Comparison of ENCODE assay signal across 7 cellular contexts in genomic region chr2:219104107-219105050, GRCh38. TPM values are rescaled to one million over a fixed set of nuclear protein-coding genes. Genes with fewer than 3 reads are reported as not detected.
DNase-seq lines count a peak whose midpoint lies in the region; ATAC-seq and TF ChIP-seq lines count a peak whose summit lies in the region.

No MANE protein-coding gene starts in this region.

- peak; percentile 55 to 81 for TF ChIP-seq RAD21 in liver (IDR thresholded peaks at IDR 0.05)

- intact Hi-C loops in aorta (cut with DNase I): no loop called here

- 89% methylated on average over 4 of the region's 4 CpGs for WGBS in liver
- WGBS in aorta, 2 donors: 78 to 82% methylated on average over 4 of the region's 4 CpGs

- H3K36me3 ChIP-seq in liver (ENCODE audit: control insufficient read depth in 4 of 4, insufficient read depth in 3 of 4, low read depth in 1 of 4, low read length in 3 of 4): peaks cover 0 to 5% (median 0%) of the 10 kb centered on the region in 4 donors
- peaks cover 0 to 1% of the 10 kb centered on the region in 2 donors for H3K36me3 ChIP-seq in aorta (ENCODE audit: control insufficient read depth in 1 of 2, insufficient read depth in 2 of 2, low read length in 1 of 2)

- H3K9ac ChIP-seq in liver (ENCODE audit: low read depth in 1 of 2, low read length in 2 of 2): no peak overlapping the region

- DNase-seq in EL: peak; percentile 35
- peak; percentile 27 to 65 for DNase-seq in NCI-H526 (lab: John Stamatoyannopoulos, UW)
- peak; percentile 58 for DNase-seq in astrocyte of the hippocampus (ENCODE audit: low read depth, low spot score)
- DNase-seq in aorta: no peak
- no peak for DNase-seq in cortex of kidney (lab: John Stamatoyannopoulos, UW)

- H3K27me3 ChIP-seq in liver (ENCODE audit: control insufficient read depth in 4 of 4, insufficient read depth in 4 of 4, low read length in 3 of 4) (no peaks in the 10 kb centered on the region), aorta (ENCODE audit: control insufficient read depth in 1 of 2, insufficient read depth in 2 of 2, low read length in 1 of 2) (no peaks in the 10 kb centered on the region)

- H3K9me3 ChIP-seq in liver (ENCODE audit: control insufficient read depth in 4 of 4, low read length in 3 of 4) (no peaks in the 10 kb centered on the region), aorta (ENCODE audit: control insufficient read depth, low read length) (no peaks in the 10 kb centered on the region)

- no peak overlapping the region for H3K4me3 ChIP-seq in liver (ENCODE audit: low read depth in 1 of 3, low read length in 3 of 3)
- H3K4me3 ChIP-seq in aorta (ENCODE audit: low read length in 2 of 2): no peak overlapping the region

- peak; percentile 64 for TF ChIP-seq CTCF in liver (IDR thresholded peaks at IDR 0.05; ENCODE audit: low read depth, low read length, missing input control)

- H3K27ac ChIP-seq in liver (ENCODE audit: low read depth in 1 of 2, low read length in 2 of 2): no peak overlapping the region
- H3K27ac ChIP-seq in aorta (ENCODE audit: low read depth in 1 of 2, low read length in 2 of 2): no peak overlapping the region

- H3K4me1 ChIP-seq in liver (ENCODE audit: control insufficient read depth in 4 of 4, insufficient read depth in 4 of 4, low read length in 3 of 4) (peaks cover 0 to 2% (median 0%) of the 10 kb centered on the region in 4 donors), aorta (ENCODE audit: control insufficient read depth in 1 of 2, insufficient read depth in 2 of 2, low read length in 2 of 2) (no peaks in the 10 kb centered on the region)

- ATAC-seq in GM21576 (IDR thresholded peaks at IDR 0.05; ENCODE audit: unreplicated experiment): peak; percentile 71
- no peak for ATAC-seq in aorta (ENCODE audit: low FRiP score)

TF ChIP-seq in liver, 16 proteins besides CTCF, POLR2A, EP300 and RAD21:
- TF ChIP-seq GABPA (IDR thresholded peaks at IDR 0.05 in 1 of 2, conservative IDR thresholded peaks at IDR 0.05 in 1 of 2): no peak
- no peak for TF ChIP-seq TAF1 (conservative IDR thresholded peaks at IDR 0.05)
- no peak for TF ChIP-seq JUND (IDR thresholded peaks at IDR 0.05)
- TF ChIP-seq FOXA2 (IDR thresholded peaks at IDR 0.05): no peak
- TF ChIP-seq YY1 (IDR thresholded peaks at IDR 0.05): no peak
- TF ChIP-seq FOXA1 (IDR thresholded peaks at IDR 0.05): no peak
- TF ChIP-seq MAX (IDR thresholded peaks at IDR 0.05): no peak
- no peak for TF ChIP-seq HNF4G (IDR thresholded peaks at IDR 0.05)
- TF ChIP-seq RXRA (IDR thresholded peaks at IDR 0.05): no peak
- no peak for TF ChIP-seq SP1 (IDR thresholded peaks at IDR 0.05)
- TF ChIP-seq EGR1 (IDR thresholded peaks at IDR 0.05; ENCODE audit: low read depth in 2 of 2): no peak
- TF ChIP-seq ZBTB33 (IDR thresholded peaks at IDR 0.05): no peak
- TF ChIP-seq HNF4A (conservative IDR thresholded peaks at IDR 0.05): no peak
- TF ChIP-seq ATF3 (IDR thresholded peaks at IDR 0.05): no peak
- no peak for TF ChIP-seq REST (IDR thresholded peaks at IDR 0.05)
- TF ChIP-seq NR2F2 (IDR thresholded peaks at IDR 0.05): no peak

RNA-seq across cellular contexts. Expression of gene IHH, which starts 43.7 kb away (rescaled TPM):
- total RNA-seq in liver: 1 to 10 TPM in 1 of 2 donors, under 1 TPM in 1; 0.75 to 2.4 TPM
- polyA plus RNA-seq in liver: under 1 TPM; 0.51 to 0.82 TPM
- total RNA-seq in aorta: not detected
- polyA plus RNA-seq in aorta: 1 to 10 TPM in 1 of 2 donors, under 1 TPM in 1; 0.05 to 2.0 TPM

RNA-seq across cellular contexts. Expression of gene NHEJ1, which starts 56.2 kb away (rescaled TPM):
- total RNA-seq in liver (10 to 100 TPM; 11.8 to 13.5 TPM), aorta (1 to 10 TPM; 6.8 to 9.8 TPM)
- polyA plus RNA-seq in liver (1 to 10 TPM; 6.1 to 8.0 TPM), aorta (1 to 10 TPM; 8.1 to 8.9 TPM)

Comparison
In these comparisons a context has a peak if more than half of its experiments do, and no peak if none do; other contexts are left out.
1. DNase-seq: peak in EL (single experiment), NCI-H526 (2 of 2) and astrocyte of the hippocampus (single experiment); none in aorta (0 of 2) and cortex of kidney (single experiment).